ENCODE assay signal across 9 cellular contexts in genomic region chr3:141388823-141389617, GRCh38. TPM values are rescaled to one million over a fixed set of nuclear protein-coding genes. Genes with fewer than 3 reads are reported as not detected.
DNase-seq lines count a peak whose midpoint lies in the region; ATAC-seq and TF ChIP-seq lines count a peak whose summit lies in the region.
"Had no signal": no experiment of that assay in that cellular context is flagged by ENCODE, and none has a peak within 500 bp of the region (broad histone marks: within the 10 kb centered on the region; RNA-seq: fewer than 3 reads in every experiment).

No MANE protein-coding gene starts in this region.

- peak; percentile 68 for DNase-seq in G401 (ENCODE audit: low spot score)
- DNase-seq in astrocyte of the spinal cord (ENCODE audit: low read depth, low spot score), result peak; percentile 61
- no peak for DNase-seq in mucosa of descending colon
- DNase-seq in midbrain (lab: John Stamatoyannopoulos, UW), result no peak
- DNase-seq in AG08395 (ENCODE audit: low spot score), result no peak
- no peak for DNase-seq in D341Med (ENCODE audit: low spot score)
- DNase-seq: left cardiac atrium had no signal

- H3K9me3 ChIP-seq in mucosa of descending colon, result no peaks in the 10 kb centered on the region

- H3K4me1 ChIP-seq in mucosa of descending colon (ENCODE audit: low read depth), result peaks cover 3% of the 10 kb centered on the region

- intact Hi-C loops in mucosa of descending colon (cut with DNase I, micrococcal nuclease), result no loop called here

- H3K4me3 ChIP-seq in astrocyte of the spinal cord (ENCODE audit: low read depth, low read length), result no peak overlapping the region
- no peak overlapping the region for H3K4me3 ChIP-seq in mucosa of descending colon

- ATAC-seq in HG02798 (IDR thresholded peaks at IDR 0.05; ENCODE audit: poor library complexity, unreplicated experiment), result peak; percentile 42
- ATAC-seq in mucosa of descending colon, result peak; percentile 24
- ATAC-seq in GM21526 (IDR thresholded peaks at IDR 0.05; ENCODE audit: low FRiP score, unreplicated experiment), result no peak

- TF ChIP-seq CTCF in astrocyte of the spinal cord (IDR thresholded peaks at IDR 0.05; ENCODE audit: low read depth, low read length) (no peak), mucosa of descending colon (IDR thresholded peaks at IDR 0.05) (no peak)

- H3K36me3 ChIP-seq in mucosa of descending colon (ENCODE audit: low read depth), result no peaks in the 10 kb centered on the region

- in situ Hi-C loops in G401 (cut with HindIII; ENCODE audit: low sequenced_read_pairs), result no loop called here
- in situ Hi-C loops in astrocyte of the spinal cord (cut with HindIII; ENCODE audit: low sequenced_read_pairs), result no loop called here

RNA-seq across cellular contexts. Expression of gene ZBTB38, which starts 20.7 kb away (rescaled TPM):
- total RNA-seq in G401 (2014; rRNA removed; shearing (Covaris generic)), result 7.4 and 33.8 TPM in 2 replicates
- total RNA-seq in mucosa of descending colon, result 100 to 1,000 TPM in 2 of 3 donors, 10 to 100 TPM in 1; 96.0 to 153 (median 144) TPM

Comparison
In these comparisons a context has a peak if more than half of its experiments do, and no peak if none do; other contexts are left out.
1. DNase-seq: peak in G401 (single experiment) and astrocyte of the spinal cord (single experiment); none in mucosa of descending colon (0 of 3), midbrain (single experiment), AG08395 (single experiment) and D341Med (single experiment).